In genomic region chr5:932628-933250, GRCh38 we compare ENCODE assay signal across 11 cellular contexts. TPM values are rescaled to one million over a fixed set of nuclear protein-coding genes. Genes with fewer than 3 reads are reported as not detected.
DNase-seq lines count a peak whose midpoint lies in the region; ATAC-seq lines count a peak whose summit lies in the region.
"Had no signal": no experiment of that assay in that cellular context is flagged by ENCODE, and none has a peak within 500 bp of the region (broad histone marks: within the 10 kb centered on the region; RNA-seq: fewer than 3 reads in every experiment).

No MANE protein-coding gene starts in this region.

- ATAC-seq in Right ventricle myocardium inferior (peak; percentile 74), GM19455 (IDR thresholded peaks at IDR 0.05; ENCODE audit: unreplicated experiment) (no peak)

- intact Hi-C loops in Right ventricle myocardium inferior (cut with DNase I) = no loop called here
- intact Hi-C loops in posterior vena cava (cut with DNase I) = loop anchor here in 1 of 2 donors (10.0 kb wide), 1 partner anchor 232 kb away; no protein-coding TSS in a partner anchor

- DNase-seq in D341Med (ENCODE audit: low spot score) (peak; percentile 8), RPMI7951 (ENCODE audit: low read depth) (peak; percentile 81), Right ventricle myocardium inferior (ENCODE audit: missing footprints) (no peak), posterior vena cava (ENCODE audit: low spot score) (peak; percentile 68), islet precursor cell (no peak)
- no peak for DNase-seq in stimulated activated naive CD4-positive, alpha-beta T cell treated with Interleukin-2 at 50 U/mL for 16 hours (lab: John Stamatoyannopoulos, UW)
- DNase-seq in central memory CD4-positive, alpha-beta T cell = no peak
- DNase-seq: caudate nucleus, H9, NCI-H2081 treated with DMSO at 0.1 percent for 48 hours had no signal

RNA-seq across cellular contexts. Expression of gene TRIP13, which starts 40.1 kb away (rescaled TPM):
- total RNA-seq in RPMI7951 (2014; rRNA removed; shearing (Covaris generic)) = 65.0 and 80.4 TPM in 2 replicates
- 0.38 TPM for total RNA-seq in Right ventricle myocardium inferior
- 1 to 10 TPM in 1 of 2 donors, under 1 TPM in 1; 0.95 to 1.6 TPM for total RNA-seq in posterior vena cava

RNA-seq across cellular contexts. Expression of gene BRD9, which starts 40.1 kb away (rescaled TPM):
- 24.0 and 27.9 TPM in 2 replicates for total RNA-seq in RPMI7951 (2014; rRNA removed; shearing (Covaris generic))
- total RNA-seq in Right ventricle myocardium inferior (27.9 TPM), posterior vena cava (10 to 100 TPM; 28.6 to 36.0 TPM)

Comparison
In these comparisons a context has a peak if more than half of its experiments do, and no peak if none do; other contexts are left out.
1. DNase-seq: peak in D341Med (single experiment), RPMI7951 (single experiment) and posterior vena cava (single experiment); none in Right ventricle myocardium inferior (single experiment), stimulated activated naive CD4-positive, alpha-beta T cell treated with Interleukin-2 at 50 U/mL for 16 hours (single experiment), central memory CD4-positive, alpha-beta T cell (single experiment) and islet precursor cell (single experiment).
2. RNA of gene TRIP13, which starts 40.1 kb away (total RNA-seq): 65.0 to 80.4 TPM in RPMI7951; 0.95 to 1.6 TPM in posterior vena cava and 0.38 TPM in Right ventricle myocardium inferior (single experiment); every median in the first group is over 10 times any median in the second.